In the genomic region with DNA sequence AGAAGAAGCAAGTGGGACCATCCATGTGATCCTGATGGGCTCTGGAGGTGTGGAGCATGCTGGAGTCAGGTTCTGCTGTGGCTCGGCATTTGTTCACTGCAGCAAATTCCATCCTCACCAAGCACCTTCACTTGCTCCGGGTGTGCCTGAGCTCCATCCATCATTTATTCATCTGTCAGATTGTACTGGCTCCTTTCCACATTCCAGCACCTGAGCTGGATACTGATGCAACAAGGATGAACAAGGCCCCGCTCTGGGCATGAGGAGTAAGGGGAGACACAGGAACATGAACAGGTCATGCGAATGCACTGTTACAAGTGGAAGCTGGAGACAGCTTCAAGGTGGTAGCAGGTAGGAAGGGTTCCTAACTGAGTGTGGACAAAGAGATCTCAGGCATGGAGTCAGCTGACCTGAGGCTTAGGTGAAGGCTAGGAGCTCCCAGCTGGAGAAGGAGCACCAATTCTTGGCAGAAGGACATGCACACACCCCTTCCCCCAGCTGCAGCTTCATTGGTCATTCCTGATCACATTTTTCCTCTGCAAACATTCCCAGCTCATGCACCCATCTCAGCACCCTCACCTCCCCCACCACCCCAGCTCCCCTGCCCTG, we compare ENCODE assay signal across 1 cellular context.
TF ChIP-seq lines count a peak whose summit lies in the region.

No MANE protein-coding gene starts in this region.

TF ChIP-seq in Ishikawa, 13 proteins besides CTCF, POLR2A, EP300 and RAD21 (continued from another document):
- TF ChIP-seq NFIC (IDR thresholded peaks at IDR 0.05), result peak; percentile 89
- TF ChIP-seq TCF12 (IDR thresholded peaks at IDR 0.05; ENCODE audit: low read depth), result peak; percentile 77
- TF ChIP-seq YY1 (IDR thresholded peaks at IDR 0.05; ENCODE audit: low read depth), result 0 out of 2 replicates have a peak, but pooled peaks have one; percentile 43
- TF ChIP-seq ZBTB7A (IDR thresholded peaks at IDR 0.05; ENCODE audit: low read depth), result no peak
